Comparison of ENCODE assay signal across 8 cellular contexts in genomic region chr15:67134577-67135492, GRCh38.
DNase-seq lines count a peak whose midpoint lies in the region; ATAC-seq and TF ChIP-seq lines count a peak whose summit lies in the region.

No MANE protein-coding gene starts in this region.

- intact Hi-C loops in spleen (cut with DNase I; ENCODE audit: low total_unique reads): no loop called here

- no peaks in the 10 kb centered on the region for H3K9me3 Mint-ChIP-seq in H9

- H4K5ac ChIP-seq in H9 (ENCODE audit: insufficient read length, low read depth, low read length): no peak overlapping the region

- no peak for ATAC-seq in HG03521 (IDR thresholded peaks at IDR 0.05; ENCODE audit: unreplicated experiment)

- H4K20me1 ChIP-seq in H9 (ENCODE audit: control insufficient read depth, insufficient read depth, insufficient read length): no peaks in the 10 kb centered on the region

- H3K4me3 Mint-ChIP-seq in H9: no peak overlapping the region

- no peaks in the 10 kb centered on the region for H3K36me3 ChIP-seq in right atrium auricular region
- H3K36me3 ChIP-seq in spleen: no peaks in the 10 kb centered on the region

- H2BK20ac ChIP-seq in H9 (ENCODE audit: low read depth, low read length, poor library complexity, severe bottlenecking): no peak overlapping the region

- H2AFZ ChIP-seq in H9 (ENCODE audit: low read length): no peak overlapping the region

- peak overlapping the region; percentile 71 to 89 (median 75); a peak in 5 of 7 replicates for H3K27ac Mint-ChIP-seq in H9

- DNase-seq in H9 (no peak), right atrium auricular region (ENCODE audit: low spot score) (no peak), spleen (no peak), islet precursor cell (no peak), NCI-H1694 (lab: John Stamatoyannopoulos, UW) (no peak), CD1c-positive myeloid dendritic cell (ENCODE audit: extremely low spot score) (no peak)

- H2BK12ac ChIP-seq in H9 (ENCODE audit: insufficient read length, low read depth, low read length): no peak overlapping the region

- H3K79me1 ChIP-seq in H9 (ENCODE audit: insufficient read depth, low read depth, low read length, poor library complexity, severe bottlenecking): no peaks in the 10 kb centered on the region

- no peak overlapping the region for H3T11ph ChIP-seq in H9 (ENCODE audit: low read length)

- H3K9me3 ChIP-seq in H9 (ENCODE audit: control insufficient read depth, low read depth, low read length) (no peaks in the 10 kb centered on the region), right atrium auricular region (no peaks in the 10 kb centered on the region), spleen (no peaks in the 10 kb centered on the region)

- H3K14ac ChIP-seq in H9 (ENCODE audit: insufficient read depth, low read length): peak overlapping the region; percentile 32; the same call in 1 of the 2 replicates

- H2AK5ac ChIP-seq in H9 (ENCODE audit: insufficient read length, low read length): no peak overlapping the region

- H4K91ac ChIP-seq in H9 (ENCODE audit: insufficient read length, low read depth, low read length): no peak overlapping the region

- H3K23ac ChIP-seq in H9 (ENCODE audit: insufficient read length, low read depth, low read length): no peak overlapping the region

- H3K27me3 Mint-ChIP-seq in H9 (ENCODE audit: low read depth): no peaks in the 10 kb centered on the region

- H3K27ac ChIP-seq in H9 (ENCODE audit: insufficient read length, low read depth, low read length) (no peak overlapping the region), VCaP (peak overlapping the region; percentile 36; the same call in 1 of the 2 replicates), right atrium auricular region (peak overlapping the region; percentile 69 to 76), spleen (peak overlapping the region; percentile 64 to 90 (median 80))

- H3K27me3 ChIP-seq in H9 (ENCODE audit: insufficient read depth, low read length) (no peaks in the 10 kb centered on the region), right atrium auricular region (no peaks in the 10 kb centered on the region), spleen (replicated peaks in 1 of 7) (no peaks in the 10 kb centered on the region)

- H2BK120ac ChIP-seq in H9 (ENCODE audit: low read depth, low read length, poor library complexity, severe bottlenecking): no peak overlapping the region

- no peaks in the 10 kb centered on the region for H3K23me2 ChIP-seq in H9 (ENCODE audit: insufficient read length, low read depth, low read length, poor library complexity, severe bottlenecking)

- no peak for TF ChIP-seq POLR2A in spleen (IDR thresholded peaks at IDR 0.05)

- H3K18ac ChIP-seq in H9 (ENCODE audit: insufficient read length, low read depth, low read length): no peak overlapping the region

- TF ChIP-seq CTCF in H9 (conservative IDR thresholded peaks at IDR 0.05): no peak
- TF ChIP-seq CTCF in VCaP (conservative IDR thresholded peaks at IDR 0.05): no peak
- no peak for TF ChIP-seq CTCF in right atrium auricular region (IDR thresholded peaks at IDR 0.05)
- no peak for TF ChIP-seq CTCF in spleen (IDR thresholded peaks at IDR 0.05 in 8 of 11, conservative IDR thresholded peaks at IDR 0.05 in 3 of 11)

- no peak overlapping the region for H3K4me3 ChIP-seq in right atrium auricular region
- peak overlapping the region in 1 of 8 donors; percentile 11 for H3K4me3 ChIP-seq in spleen

- H4K8ac ChIP-seq in H9 (replicated peaks; ENCODE audit: insufficient read length, low read depth, low read length): no peak overlapping the region

- H3K4ac ChIP-seq in H9 (ENCODE audit: low read depth, low read length): no peak overlapping the region

- no peaks in the 10 kb centered on the region for H3K36me3 Mint-ChIP-seq in H9 (ENCODE audit: insufficient read depth in 1 of 3, low read depth in 3 of 3)

- WGBS in H9 (ENCODE audit: extremely low coverage, insufficient read length, low lambda C conversion rate): no CpG with 5 or more reads among the region's 10 CpGs
- WGBS in spleen, 5 donors: 40 to 55% (median 47%) methylated on average over 10 of the region's 10 CpGs

- no peak overlapping the region for H3K4me2 ChIP-seq in H9 (ENCODE audit: insufficient read depth, insufficient read length, low read length)

- H3K56ac ChIP-seq in H9 (ENCODE audit: insufficient read length, low read depth, low read length): no peak overlapping the region

- no peak overlapping the region for H2BK15ac ChIP-seq in H9 (ENCODE audit: low read depth, low read length)

- peaks cover 9% of the 10 kb centered on the region; the same call in 1 of the 2 replicates for H3K4me1 ChIP-seq in H9 (ENCODE audit: insufficient read depth, low read length)
- H3K4me1 ChIP-seq in right atrium auricular region: peaks cover 0 to 90% of the 10 kb centered on the region in 2 donors
- peaks cover 48 to 100% (median 91%) of the 10 kb centered on the region in 6 donors for H3K4me1 ChIP-seq in spleen

- no peak overlapping the region for H3K9ac ChIP-seq in H9 (ENCODE audit: extremely low read depth, insufficient read length, low read length)

- peaks cover 60 to 68% of the 10 kb centered on the region in 2 experiments for H3K4me1 Mint-ChIP-seq in H9

- H3K79me2 ChIP-seq in H9 (ENCODE audit: insufficient read depth, low read length): no peaks in the 10 kb centered on the region

- H2BK5ac ChIP-seq in H9 (ENCODE audit: insufficient read length, low read length): no peak overlapping the region
